27 cellular contexts compared by ENCODE assay signal in genomic region chr1:10341062-10341600, GRCh38. TPM values are rescaled to one million over a fixed set of nuclear protein-coding genes. Genes with fewer than 3 reads are reported as not detected.
DNase-seq lines count a peak whose midpoint lies in the region; ATAC-seq, FAIRE-seq and TF ChIP-seq lines count a peak whose summit lies in the region.
"Had no signal": no experiment of that assay in that cellular context is flagged by ENCODE, and none has a peak within 500 bp of the region (broad histone marks: within the 10 kb centered on the region; RNA-seq: fewer than 3 reads in every experiment).

No MANE protein-coding gene starts in this region.

- peak overlapping the region; percentile 25 for H3K27ac Mint-ChIP-seq in T-helper 17 cell
- H3K27ac Mint-ChIP-seq in endothelial cell (ENCODE audit: unreplicated experiment): no peak overlapping the region
- H3K27ac Mint-ChIP-seq: dendritic cell treated with granulocyte-macrophage colony-stimulating factor and Interleukin-4, amounts not matched to agents 40 ng/mL and 50 ng/mL, for 4 days; natural killer cell treated with Interleukin-12 subunit alpha and Interleukin-12 subunit beta and Interleukin-15 and Interleukin-18, amount 100 ng/mL, for 72 hours had no signal

- H3K9me3 Mint-ChIP-seq in endothelial cell (ENCODE audit: unreplicated experiment): no peaks in the 10 kb centered on the region
- H3K9me3 Mint-ChIP-seq: dendritic cell treated with granulocyte-macrophage colony-stimulating factor and Interleukin-4, amounts not matched to agents 40 ng/mL and 50 ng/mL, for 4 days; natural killer cell treated with Interleukin-12 subunit alpha and Interleukin-12 subunit beta and Interleukin-15 and Interleukin-18, amount 100 ng/mL, for 72 hours had no signal

- no peaks in the 10 kb centered on the region for H3K4me1 ChIP-seq in small intestine (ENCODE audit: control insufficient read depth in 2 of 2, insufficient read depth in 1 of 2, low read depth in 1 of 2, low read length in 1 of 2)
- H3K4me1 ChIP-seq: Peyer's patch had no signal

- no peak overlapping the region for H3K4me3 ChIP-seq in small intestine (ENCODE audit: low read depth in 1 of 2, low read length in 2 of 2)
- H3K4me3 ChIP-seq: adrenal gland, Peyer's patch had no signal

- ATAC-seq in T-helper 17 cell (no peak), HG02798 (IDR thresholded peaks at IDR 0.05; ENCODE audit: poor library complexity, unreplicated experiment) (no peak), GM18498 (IDR thresholded peaks at IDR 0.05; ENCODE audit: unreplicated experiment) (no peak)
- ATAC-seq: HCT116; left ventricle myocardium superior; natural killer cell treated with Interleukin-12 subunit alpha and Interleukin-12 subunit beta and Interleukin-15 and Interleukin-18, amount 100 ng/mL, for 72 hours had no signal

- H3K9me3 ChIP-seq in T-helper 17 cell (ENCODE audit: control insufficient read depth, low read length, poor library complexity, severe bottlenecking) (no peaks in the 10 kb centered on the region), small intestine (ENCODE audit: control insufficient read depth, low read depth) (no peaks in the 10 kb centered on the region)
- H3K9me3 ChIP-seq: adrenal gland, Peyer's patch had no signal

- no peaks in the 10 kb centered on the region for H3K4me1 Mint-ChIP-seq in T-helper 17 cell
- H3K4me1 Mint-ChIP-seq in endothelial cell (ENCODE audit: unreplicated experiment): peaks cover 3% of the 10 kb centered on the region

- H3K36me3 ChIP-seq in small intestine (ENCODE audit: control insufficient read depth in 2 of 2, insufficient read depth in 2 of 2, low read length in 2 of 2): peaks cover 14 to 22% of the 10 kb centered on the region in 2 donors

- H3K36me3 Mint-ChIP-seq in T-helper 17 cell (ENCODE audit: low read depth) (peaks cover 7% of the 10 kb centered on the region), endothelial cell (ENCODE audit: low read depth, unreplicated experiment) (peaks cover 22% of the 10 kb centered on the region)

- 84 to 93% (median 86%) methylated on average over 2 of the region's 2 CpGs for WGBS in small intestine, 3 donors

- H3K4me3 Mint-ChIP-seq in T-helper 17 cell (no peak overlapping the region), endothelial cell (ENCODE audit: unreplicated experiment) (peak overlapping the region; percentile 59)
- H3K4me3 Mint-ChIP-seq: dendritic cell treated with granulocyte-macrophage colony-stimulating factor and Interleukin-4, amounts not matched to agents 40 ng/mL and 50 ng/mL, for 4 days; natural killer cell treated with Interleukin-12 subunit alpha and Interleukin-12 subunit beta and Interleukin-15 and Interleukin-18, amount 100 ng/mL, for 72 hours had no signal

- no peaks in the 10 kb centered on the region for H3K27me3 ChIP-seq in small intestine (ENCODE audit: control insufficient read depth in 2 of 2, insufficient read depth in 2 of 2, low read length in 2 of 2)
- H3K27me3 ChIP-seq: adrenal gland, brain microvascular endothelial cell, Peyer's patch had no signal

- H3K27me3 Mint-ChIP-seq in T-helper 17 cell: no peaks in the 10 kb centered on the region
- peaks cover 2% of the 10 kb centered on the region for H3K27me3 Mint-ChIP-seq in endothelial cell (ENCODE audit: unreplicated experiment)
- H3K27me3 Mint-ChIP-seq: dendritic cell treated with granulocyte-macrophage colony-stimulating factor and Interleukin-4, amounts not matched to agents 40 ng/mL and 50 ng/mL, for 4 days; natural killer cell treated with Interleukin-12 subunit alpha and Interleukin-12 subunit beta and Interleukin-15 and Interleukin-18, amount 100 ng/mL, for 72 hours had no signal

- DNase-seq in HPDE6-E6E7 (ENCODE audit: extremely low spot score) (peak; percentile 7), T-helper 17 cell (no peak), endothelial cell (ENCODE audit: low spot score) (no peak), small intestine (peak; percentile 38), GM10266 (ENCODE audit: extremely low spot score) (no peak)
- DNase-seq: activated CD4-positive, alpha-beta T cell treated with anti-CD3 and anti-CD28 coated beads, Interleukin-2, amount 50 U/mL, for 48 hours; activated CD4-positive, CD25-positive, alpha-beta regulatory T cell; activated naive CD4-positive, alpha-beta T cell treated with Interleukin-2 at 50 U/mL for 16 hours; adrenal gland; brain microvascular endothelial cell; Calu3; DND-41; left ventricle myocardium superior; NCI-H1694; NCI-H2171 treated with DMSO at 0.1 percent for 48 hours; NCI-H524; Peyer's patch; SIG-M5; trophoblast cell had no signal

- no peak for TF ChIP-seq CTCF in endothelial cell (IDR thresholded peaks at IDR 0.05; ENCODE audit: unreplicated experiment)
- TF ChIP-seq CTCF in GM10266 (IDR thresholded peaks at IDR 0.05; ENCODE audit: control insufficient read depth, insufficient read depth, low read depth, missing control alignments): no peak

- H3K27ac ChIP-seq in small intestine (ENCODE audit: low read depth in 1 of 2, low read length in 1 of 2): no peak overlapping the region
- H3K27ac ChIP-seq: adrenal gland, brain microvascular endothelial cell, C4-2B, KMS-11, Peyer's patch had no signal

- FAIRE-seq in small intestine (lab: Jason Lieb, UNC): no peak
- FAIRE-seq: HTR-8/SVneo had no signal

RNA-seq across cellular contexts. Expression of gene PGD, which starts 57.7 kb away (rescaled TPM):
- total RNA-seq in T-helper 17 cell: 10 to 100 TPM; 22.7 to 40.0 TPM
- 196 TPM for total RNA-seq in endothelial cell (ENCODE audit: unreplicated experiment)
- 100 to 1,000 TPM; 158 to 226 (median 189) TPM for polyA plus RNA-seq in small intestine

Comparison
In these comparisons a context has a peak if more than half of its experiments do, and no peak if none do; other contexts are left out.
1. DNase-seq: peak in HPDE6-E6E7 (single experiment) and small intestine (single experiment); none in T-helper 17 cell (0 of 3), endothelial cell (single experiment) and GM10266 (single experiment).